ENCODE assay signal across 8 cellular contexts in the genomic region with DNA sequence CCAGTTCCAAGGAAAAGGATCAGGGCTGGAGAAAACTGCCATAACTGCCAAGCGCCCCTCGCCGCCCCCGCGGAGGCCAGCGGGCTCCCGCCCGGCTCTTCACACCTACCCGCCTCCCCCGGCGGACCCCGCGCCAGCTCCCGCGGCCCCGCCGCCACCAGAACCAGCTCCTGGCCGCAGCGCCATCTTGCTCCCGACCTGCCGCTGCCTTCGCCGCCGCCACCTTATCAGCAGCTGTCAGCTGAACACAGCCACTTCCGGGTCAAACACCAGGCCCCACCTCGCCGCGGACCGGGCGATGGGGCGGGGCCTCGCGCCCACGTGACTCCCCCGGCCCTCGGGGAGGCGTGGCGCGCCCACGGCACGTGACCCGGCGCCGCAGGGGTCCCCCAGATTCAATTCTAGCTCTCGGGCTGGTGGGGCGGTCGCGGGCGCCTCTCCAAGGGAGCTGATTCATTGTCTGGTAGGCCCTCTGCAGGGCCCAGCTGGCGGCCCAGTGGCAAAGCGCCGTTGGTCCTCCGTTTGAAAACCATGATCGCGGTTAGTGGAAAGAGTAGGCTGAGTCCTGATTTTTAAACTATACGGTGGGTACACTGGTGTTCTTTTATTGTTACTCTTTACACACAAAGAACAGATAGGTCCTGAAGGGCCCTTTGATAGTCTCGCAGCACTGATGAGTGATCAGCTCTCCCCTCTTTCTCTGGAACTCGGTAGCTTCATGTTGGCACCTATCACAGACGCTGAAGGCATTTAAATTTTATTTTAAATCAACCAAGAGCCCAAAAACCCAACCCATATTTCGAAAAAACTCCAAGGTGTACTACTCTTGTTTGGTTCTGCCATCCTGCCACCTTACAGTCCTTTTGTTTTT.
DNase-seq lines count a peak whose midpoint lies in the region; ATAC-seq and TF ChIP-seq lines count a peak whose summit lies in the region.

A gene with protein sequence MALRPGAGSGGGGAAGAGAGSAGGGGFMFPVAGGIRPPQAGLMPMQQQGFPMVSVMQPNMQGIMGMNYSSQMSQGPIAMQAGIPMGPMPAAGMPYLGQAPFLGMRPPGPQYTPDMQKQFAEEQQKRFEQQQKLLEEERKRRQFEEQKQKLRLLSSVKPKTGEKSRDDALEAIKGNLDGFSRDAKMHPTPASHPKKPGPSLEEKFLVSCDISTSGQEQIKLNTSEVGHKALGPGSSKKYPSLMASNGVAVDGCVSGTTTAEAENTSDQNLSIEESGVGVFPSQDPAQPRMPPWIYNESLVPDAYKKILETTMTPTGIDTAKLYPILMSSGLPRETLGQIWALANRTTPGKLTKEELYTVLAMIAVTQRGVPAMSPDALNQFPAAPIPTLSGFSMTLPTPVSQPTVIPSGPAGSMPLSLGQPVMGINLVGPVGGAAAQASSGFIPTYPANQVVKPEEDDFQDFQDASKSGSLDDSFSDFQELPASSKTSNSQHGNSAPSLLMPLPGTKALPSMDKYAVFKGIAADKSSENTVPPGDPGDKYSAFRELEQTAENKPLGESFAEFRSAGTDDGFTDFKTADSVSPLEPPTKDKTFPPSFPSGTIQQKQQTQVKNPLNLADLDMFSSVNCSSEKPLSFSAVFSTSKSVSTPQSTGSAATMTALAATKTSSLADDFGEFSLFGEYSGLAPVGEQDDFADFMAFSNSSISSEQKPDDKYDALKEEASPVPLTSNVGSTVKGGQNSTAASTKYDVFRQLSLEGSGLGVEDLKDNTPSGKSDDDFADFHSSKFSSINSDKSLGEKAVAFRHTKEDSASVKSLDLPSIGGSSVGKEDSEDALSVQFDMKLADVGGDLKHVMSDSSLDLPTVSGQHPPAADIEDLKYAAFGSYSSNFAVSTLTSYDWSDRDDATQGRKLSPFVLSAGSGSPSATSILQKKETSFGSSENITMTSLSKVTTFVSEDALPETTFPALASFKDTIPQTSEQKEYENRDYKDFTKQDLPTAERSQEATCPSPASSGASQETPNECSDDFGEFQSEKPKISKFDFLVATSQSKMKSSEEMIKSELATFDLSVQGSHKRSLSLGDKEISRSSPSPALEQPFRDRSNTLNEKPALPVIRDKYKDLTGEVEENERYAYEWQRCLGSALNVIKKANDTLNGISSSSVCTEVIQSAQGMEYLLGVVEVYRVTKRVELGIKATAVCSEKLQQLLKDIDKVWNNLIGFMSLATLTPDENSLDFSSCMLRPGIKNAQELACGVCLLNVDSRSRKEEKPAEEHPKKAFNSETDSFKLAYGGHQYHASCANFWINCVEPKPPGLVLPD (N-terminal part only) (minus strand): TSS at position 249 of the 871 bp plus-strand sequence. CDS start 63 bp downstream, at position 186.

- DNase-seq in AG09309 (ENCODE audit: low read depth) (peak; percentile 82), NCI-H345 (lab: John Stamatoyannopoulos, UW) (peak; percentile 98), islet precursor cell (peak; percentile 99)
- peak; percentile 90 to 94 (median 94) for DNase-seq in activated CD4-positive, CD25-positive, alpha-beta regulatory T cell (lab: John Stamatoyannopoulos, UW)
- peak; percentile 92 to 95 for DNase-seq in central memory CD8-positive, alpha-beta T cell (ENCODE audit: low spot score in 2 of 2)
- DNase-seq in stimulated activated CD4-positive, alpha-beta T cell treated with anti-CD3 and anti-CD28 coated beads, Interleukin-12 subunit alpha, Interleukin-12 subunit beta, amount 100 ng/mL, for 48 hours (ENCODE audit: low read depth in 2 of 3, low spot score in 1 of 3): peak; percentile 81 to 90 (median 86)

- peak within 1 kb of the TSS; percentile 84 for H3K27ac Mint-ChIP-seq in central memory CD8-positive, alpha-beta T cell (ENCODE audit: low read depth)

- ATAC-seq in GM19023 (IDR thresholded peaks at IDR 0.05; ENCODE audit: unreplicated experiment): peak; percentile 93
- ATAC-seq in HG03280 (IDR thresholded peaks at IDR 0.05; ENCODE audit: unreplicated experiment): peak; percentile 92
- peak; percentile 86 for ATAC-seq in central memory CD8-positive, alpha-beta T cell (replicated peaks; ENCODE audit: extremely low read depth, poor library complexity, severe bottlenecking)

- no peaks in the 10 kb centered on the region for H3K27me3 Mint-ChIP-seq in central memory CD8-positive, alpha-beta T cell

- H3K4me3 ChIP-seq in AG09309 (ENCODE audit: control insufficient read depth, low read depth, low read length): peak within 1 kb of the TSS; percentile 99

- H3K36me3 Mint-ChIP-seq in central memory CD8-positive, alpha-beta T cell (ENCODE audit: insufficient read depth): peaks cover 14% of the 10 kb centered on the region

- TF ChIP-seq CTCF in AG09309 (IDR thresholded peaks at IDR 0.05; ENCODE audit: control insufficient read depth, insufficient read depth, low read depth, low read length, missing control alignments): peak; percentile 40

- H3K9me3 Mint-ChIP-seq in central memory CD8-positive, alpha-beta T cell: no peaks in the 10 kb centered on the region

- peaks cover 26% of the 10 kb centered on the region for H3K4me1 Mint-ChIP-seq in central memory CD8-positive, alpha-beta T cell

- H3K4me3 Mint-ChIP-seq in central memory CD8-positive, alpha-beta T cell: peak within 1 kb of the TSS; percentile 76

Comparison
In these comparisons a context has a peak if more than half of its experiments do, and no peak if none do; other contexts are left out.
1. Peak in every context shown above with its lines: DNase-seq, ATAC-seq and H3K4me3 ChIP-seq.